35 cellular contexts compared by ENCODE assay signal in genomic region chrX:56794831-56795230, GRCh38.
DNase-seq lines count a peak whose midpoint lies in the region; ATAC-seq, FAIRE-seq and TF ChIP-seq lines count a peak whose summit lies in the region.
"Had no signal": no experiment of that assay in that cellular context is flagged by ENCODE, and none has a peak within 500 bp of the region (broad histone marks: within the 10 kb centered on the region; RNA-seq: fewer than 3 reads in every experiment).

No MANE protein-coding gene starts in this region.

- no peaks in the 10 kb centered on the region for H3K27me3 Mint-ChIP-seq in activated CD8-positive, alpha-beta memory T cell treated with anti-CD3 and anti-CD28 coated beads, Interleukin-2, amount 10 ng/mL, durations not matched to agents 7 days and 5 days
- H3K27me3 Mint-ChIP-seq: activated B cell treated with CpG ODN at 0.5 μM for 24 hours; activated naive CD4-positive, alpha-beta T cell treated with anti-CD3 and anti-CD28 coated beads, Interleukin-2, amount 10 ng/mL, durations not matched to agents 7 days and 5 days had no signal

- H3K27me3 ChIP-seq in thyroid gland, result no peaks in the 10 kb centered on the region
- H3K27me3 ChIP-seq in effector memory CD4-positive, alpha-beta T cell (replicated peaks; ENCODE audit: control insufficient read depth, insufficient read depth, low read length, poor library complexity, severe bottlenecking), result no peaks in the 10 kb centered on the region
- H3K27me3 ChIP-seq: brain microvascular endothelial cell, gastroesophageal sphincter, hepatocyte, neural progenitor cell, right atrium auricular region, spleen, uterus had no signal

- no peaks in the 10 kb centered on the region for H3K9me3 Mint-ChIP-seq in activated CD8-positive, alpha-beta memory T cell treated with anti-CD3 and anti-CD28 coated beads, Interleukin-2, amount 10 ng/mL, durations not matched to agents 7 days and 5 days (ENCODE audit: low read depth)
- H3K9me3 Mint-ChIP-seq: activated B cell treated with CpG ODN at 0.5 μM for 24 hours; activated naive CD4-positive, alpha-beta T cell treated with anti-CD3 and anti-CD28 coated beads, Interleukin-2, amount 10 ng/mL, durations not matched to agents 7 days and 5 days; T-helper 1 cell treated with Interleukin-12 subunit alpha and Interleukin-12 subunit beta and Interleukin-4 antibody, amounts not matched to agents 30 μg/mL and 1 μg/mL, for 36 hours had no signal

- DNase-seq in activated CD8-positive, alpha-beta memory T cell treated with anti-CD3 and anti-CD28 coated beads, Interleukin-2, amount 10 ng/mL, durations not matched to agents 7 days and 5 days, result peak; percentile 14
- no peak for DNase-seq in activated CD8-positive, alpha-beta memory T cell treated with anti-CD3 and anti-CD28 coated beads for 24 hours
- DNase-seq in NCI-H2029 (lab: John Stamatoyannopoulos, UW) (peak; percentile 54), thyroid gland (peak; percentile 57 to 67), SIG-M5 (lab: John Stamatoyannopoulos, UW) (no peak), HUDEP-2 (lab: John Stamatoyannopoulos, UW; ENCODE audit: unreplicated experiment in 76 of 76) (no peak)
- no peak for DNase-seq in effector memory CD4-positive, alpha-beta T cell
- DNase-seq: activated B cell treated with CpG ODN at 0.5 μM for 24 hours; activated CD4-positive, alpha-beta T cell treated with anti-CD3 and anti-CD28 coated beads, Interleukin-2, amount 50 U/mL, for 4 hours; activated CD8-positive, alpha-beta memory T cell treated with anti-CD3 and anti-CD28 coated beads, Interleukin-2, amount 50 U/mL, for 4 hours; activated naive CD4-positive, alpha-beta T cell treated with anti-CD3 and anti-CD28 coated beads, Interleukin-2, amount 10 ng/mL, durations not matched to agents 7 days and 5 days; AML-193; brain microvascular endothelial cell; DMS153; KG1; left cardiac atrium; mammary epithelial cell; MM.1S; NCI-H1436; NCI-H510A; RPMI8226; stimulated activated CD4-positive, alpha-beta T cell treated with anti-CD3 and anti-CD28 coated beads, Interleukin-2, amount 100 ng/mL, for 24 hours; stimulated activated naive CD8-positive, alpha-beta T cell treated with anti-CD3 and anti-CD28 coated beads, Interleukin-15, Interleukin-2, amounts not matched to agents 100 U/mL and 50 U/mL, for 24 hours; uterus had no signal

- H3K4me1 ChIP-seq in thyroid gland, result peaks cover 6 to 22% of the 10 kb centered on the region in 2 donors
- H3K4me1 ChIP-seq in effector memory CD4-positive, alpha-beta T cell (ENCODE audit: control insufficient read depth, insufficient read depth, low read length, poor library complexity, severe bottlenecking), result peaks cover 11% of the 10 kb centered on the region
- H3K4me1 ChIP-seq: gastroesophageal sphincter, uterus had no signal

- no peak for ATAC-seq in activated CD8-positive, alpha-beta memory T cell treated with anti-CD3 and anti-CD28 coated beads, Interleukin-2, amount 10 ng/mL, durations not matched to agents 7 days and 5 days
- ATAC-seq: gastroesophageal sphincter; left cardiac atrium; stimulated activated naive CD8-positive, alpha-beta T cell treated with anti-CD3 and anti-CD28 coated beads, Interleukin-15, Interleukin-2, amounts not matched to agents 100 U/mL and 50 U/mL, for 24 hours had no signal

- H3K4me3 Mint-ChIP-seq in activated CD8-positive, alpha-beta memory T cell treated with anti-CD3 and anti-CD28 coated beads, Interleukin-2, amount 10 ng/mL, durations not matched to agents 7 days and 5 days, result no peak overlapping the region
- H3K4me3 Mint-ChIP-seq: activated B cell treated with CpG ODN at 0.5 μM for 24 hours; activated naive CD4-positive, alpha-beta T cell treated with anti-CD3 and anti-CD28 coated beads, Interleukin-2, amount 10 ng/mL, durations not matched to agents 7 days and 5 days; neural progenitor cell; T-helper 1 cell treated with Interleukin-12 subunit alpha and Interleukin-12 subunit beta and Interleukin-4 antibody, amounts not matched to agents 30 μg/mL and 1 μg/mL, for 36 hours had no signal

- no peaks in the 10 kb centered on the region for H3K9me3 ChIP-seq in thyroid gland
- H3K9me3 ChIP-seq in effector memory CD4-positive, alpha-beta T cell (ENCODE audit: control insufficient read depth, low read length), result no peaks in the 10 kb centered on the region
- H3K9me3 ChIP-seq: gastroesophageal sphincter, right atrium auricular region, spleen, thoracic aorta, uterus had no signal

- CTCF ChIA-PET in activated CD8-positive, alpha-beta memory T cell treated with anti-CD3 and anti-CD28 coated beads, Interleukin-2, amount 10 ng/mL, durations not matched to agents 7 days and 5 days (lab: Charles Lee), result no interaction called here

- 21 to 48% methylated on average over 3 of the region's 6 CpGs for WGBS in thyroid gland, 2 donors

- FAIRE-seq in islet of Langerhans (lab: Jason Lieb, UNC), result peak; percentile 51
- FAIRE-seq: endothelial cell of umbilical vein, GM12892 had no signal

- H3K27ac Mint-ChIP-seq in activated CD8-positive, alpha-beta memory T cell treated with anti-CD3 and anti-CD28 coated beads, Interleukin-2, amount 10 ng/mL, durations not matched to agents 7 days and 5 days, result no peak overlapping the region
- H3K27ac Mint-ChIP-seq: activated B cell treated with CpG ODN at 0.5 μM for 24 hours; activated naive CD4-positive, alpha-beta T cell treated with anti-CD3 and anti-CD28 coated beads, Interleukin-2, amount 10 ng/mL, durations not matched to agents 7 days and 5 days; neural progenitor cell; T-helper 1 cell treated with Interleukin-12 subunit alpha and Interleukin-12 subunit beta and Interleukin-4 antibody, amounts not matched to agents 30 μg/mL and 1 μg/mL, for 36 hours had no signal

- intact Hi-C loops in thyroid gland (cut with DNase I), result no loop called here

- TF ChIP-seq CTCF in thyroid gland (IDR thresholded peaks at IDR 0.05), result no peak

- no peak for TF ChIP-seq POLR2A in thyroid gland (IDR thresholded peaks at IDR 0.05)

- H3K36me3 Mint-ChIP-seq in activated CD8-positive, alpha-beta memory T cell treated with anti-CD3 and anti-CD28 coated beads, Interleukin-2, amount 10 ng/mL, durations not matched to agents 7 days and 5 days, result peaks cover 4% of the 10 kb centered on the region

- no peak overlapping the region for H3K27ac ChIP-seq in thyroid gland
- no peak overlapping the region for H3K27ac ChIP-seq in effector memory CD4-positive, alpha-beta T cell (ENCODE audit: insufficient read depth, low read length, poor library complexity, severe bottlenecking)
- H3K27ac ChIP-seq: brain microvascular endothelial cell, gastroesophageal sphincter, hepatocyte, neural progenitor cell, parathyroid adenoma, right atrium auricular region, spleen, thoracic aorta, uterus had no signal

- peaks cover 27% of the 10 kb centered on the region for H3K4me1 Mint-ChIP-seq in activated CD8-positive, alpha-beta memory T cell treated with anti-CD3 and anti-CD28 coated beads, Interleukin-2, amount 10 ng/mL, durations not matched to agents 7 days and 5 days

- H3K4me3 ChIP-seq in thyroid gland (replicated peaks in 1 of 3), result no peak overlapping the region
- H3K4me3 ChIP-seq in effector memory CD4-positive, alpha-beta T cell (ENCODE audit: insufficient read depth, low read depth, low read length, poor library complexity, severe bottlenecking), result no peak overlapping the region
- H3K4me3 ChIP-seq: gastroesophageal sphincter, hepatocyte, neural progenitor cell, right atrium auricular region, spleen, thoracic aorta, uterus had no signal

- no peaks in the 10 kb centered on the region for H3K36me3 ChIP-seq in thyroid gland
- H3K36me3 ChIP-seq in effector memory CD4-positive, alpha-beta T cell (ENCODE audit: control insufficient read depth, insufficient read depth, low read length), result no peaks in the 10 kb centered on the region
- H3K36me3 ChIP-seq: brain microvascular endothelial cell, gastroesophageal sphincter, neural progenitor cell, right atrium auricular region, thoracic aorta, uterus had no signal

Comparison
In these comparisons a context has a peak if more than half of its experiments do, and no peak if none do; other contexts are left out.
1. DNase-seq: peak in activated CD8-positive, alpha-beta memory T cell treated with anti-CD3 and anti-CD28 coated beads, Interleukin-2, amount 10 ng/mL, durations not matched to agents 7 days and 5 days (single experiment), NCI-H2029 (single experiment) and thyroid gland (2 of 2); none in activated CD8-positive, alpha-beta memory T cell treated with anti-CD3 and anti-CD28 coated beads for 24 hours (single experiment), SIG-M5 (single experiment), HUDEP-2 (0 of 76) and effector memory CD4-positive, alpha-beta T cell (0 of 3).